ENCODE assay signal across 1 cellular context in the genomic region with DNA sequence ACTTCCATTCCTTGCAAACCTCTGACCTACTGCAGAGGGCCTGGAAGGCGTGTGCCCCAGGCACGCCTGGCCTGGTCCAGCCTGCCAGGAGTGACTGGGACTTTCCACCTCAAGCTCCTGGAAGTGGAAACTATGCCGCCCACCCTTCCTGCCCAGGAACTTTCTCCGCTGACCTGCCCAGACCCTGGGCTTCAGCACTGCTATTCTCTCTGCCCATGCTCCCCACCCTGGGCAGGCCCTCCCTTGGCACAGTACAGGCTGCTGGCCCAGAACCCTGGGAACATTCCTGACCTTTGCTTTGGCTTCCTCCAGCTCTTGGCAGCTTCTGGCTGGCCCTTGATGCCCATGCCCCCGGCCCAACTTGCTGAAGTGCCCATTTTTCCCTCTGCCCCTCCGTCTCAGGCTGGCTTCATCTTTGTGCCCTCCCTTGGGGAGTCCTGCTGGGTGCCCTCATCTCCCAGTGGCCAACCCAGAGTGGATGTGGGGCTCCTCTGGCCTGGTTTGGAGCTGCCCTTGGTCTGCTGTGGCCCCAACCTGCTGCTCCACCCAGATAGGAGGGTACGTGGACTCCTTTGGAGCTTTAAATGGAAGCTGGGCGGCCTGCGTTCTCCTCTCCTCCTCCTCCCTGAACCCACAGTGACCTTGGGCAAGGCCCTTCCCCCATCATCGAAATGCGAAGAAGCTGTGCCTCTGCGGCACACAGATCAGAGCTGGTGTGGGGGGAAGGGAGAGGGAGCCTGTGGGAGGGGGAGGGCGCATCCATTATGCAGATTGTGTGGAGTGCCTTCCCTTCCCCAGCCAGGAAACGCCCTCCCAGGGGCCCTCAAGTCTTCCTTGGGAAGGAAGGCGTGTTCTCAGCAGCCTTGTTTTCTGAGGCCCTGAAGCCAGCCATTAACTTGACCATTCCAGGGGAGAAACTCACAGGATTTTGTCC.
TF ChIP-seq lines count a peak whose summit lies in the region.

No MANE protein-coding gene starts in this region.

TF ChIP-seq in GM23338, 12 proteins besides CTCF, POLR2A, EP300 and RAD21:
- TF ChIP-seq, protein P1, sequence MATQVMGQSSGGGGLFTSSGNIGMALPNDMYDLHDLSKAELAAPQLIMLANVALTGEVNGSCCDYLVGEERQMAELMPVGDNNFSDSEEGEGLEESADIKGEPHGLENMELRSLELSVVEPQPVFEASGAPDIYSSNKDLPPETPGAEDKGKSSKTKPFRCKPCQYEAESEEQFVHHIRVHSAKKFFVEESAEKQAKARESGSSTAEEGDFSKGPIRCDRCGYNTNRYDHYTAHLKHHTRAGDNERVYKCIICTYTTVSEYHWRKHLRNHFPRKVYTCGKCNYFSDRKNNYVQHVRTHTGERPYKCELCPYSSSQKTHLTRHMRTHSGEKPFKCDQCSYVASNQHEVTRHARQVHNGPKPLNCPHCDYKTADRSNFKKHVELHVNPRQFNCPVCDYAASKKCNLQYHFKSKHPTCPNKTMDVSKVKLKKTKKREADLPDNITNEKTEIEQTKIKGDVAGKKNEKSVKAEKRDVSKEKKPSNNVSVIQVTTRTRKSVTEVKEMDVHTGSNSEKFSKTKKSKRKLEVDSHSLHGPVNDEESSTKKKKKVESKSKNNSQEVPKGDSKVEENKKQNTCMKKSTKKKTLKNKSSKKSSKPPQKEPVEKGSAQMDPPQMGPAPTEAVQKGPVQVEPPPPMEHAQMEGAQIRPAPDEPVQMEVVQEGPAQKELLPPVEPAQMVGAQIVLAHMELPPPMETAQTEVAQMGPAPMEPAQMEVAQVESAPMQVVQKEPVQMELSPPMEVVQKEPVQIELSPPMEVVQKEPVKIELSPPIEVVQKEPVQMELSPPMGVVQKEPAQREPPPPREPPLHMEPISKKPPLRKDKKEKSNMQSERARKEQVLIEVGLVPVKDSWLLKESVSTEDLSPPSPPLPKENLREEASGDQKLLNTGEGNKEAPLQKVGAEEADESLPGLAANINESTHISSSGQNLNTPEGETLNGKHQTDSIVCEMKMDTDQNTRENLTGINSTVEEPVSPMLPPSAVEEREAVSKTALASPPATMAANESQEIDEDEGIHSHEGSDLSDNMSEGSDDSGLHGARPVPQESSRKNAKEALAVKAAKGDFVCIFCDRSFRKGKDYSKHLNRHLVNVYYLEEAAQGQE (IDR thresholded peaks at IDR 0.05; ENCODE audit: unreplicated experiment), result no peak
- TF ChIP-seq CREB1 (CRISPR knock-in tag; IDR thresholded peaks at IDR 0.05; ENCODE audit: low read depth) (peak; percentile 68; the same call in 1 of the 2 replicates), EZH2 (IDR thresholded peaks at IDR 0.05; ENCODE audit: low read depth, unreplicated experiment) (no peak), POLR2AphosphoS5 (IDR thresholded peaks at IDR 0.05; ENCODE audit: low read depth) (no peak; the same call in 1 of the 2 replicates), ZNF114 (CRISPR knock-in tag; IDR thresholded peaks at IDR 0.05) (peak; percentile 84; the same call in 1 of the 2 replicates), JUNB (IDR thresholded peaks at IDR 0.05; ENCODE audit: unreplicated experiment) (no peak), ZNF331 (CRISPR knock-in tag; IDR thresholded peaks at IDR 0.05; ENCODE audit: low read depth) (peak; percentile 19; the same call in 1 of the 2 replicates), STAT1 (IDR thresholded peaks at IDR 0.05; ENCODE audit: unreplicated experiment) (no peak), EZH2phosphoT487 (IDR thresholded peaks at IDR 0.05; ENCODE audit: unreplicated experiment) (no peak), ETS1 (IDR thresholded peaks at IDR 0.05) (no peak; the same call in 1 of the 2 replicates), NANOG (IDR thresholded peaks at IDR 0.05; ENCODE audit: borderline replicate concordance) (no peak)
- TF ChIP-seq, protein P2, sequence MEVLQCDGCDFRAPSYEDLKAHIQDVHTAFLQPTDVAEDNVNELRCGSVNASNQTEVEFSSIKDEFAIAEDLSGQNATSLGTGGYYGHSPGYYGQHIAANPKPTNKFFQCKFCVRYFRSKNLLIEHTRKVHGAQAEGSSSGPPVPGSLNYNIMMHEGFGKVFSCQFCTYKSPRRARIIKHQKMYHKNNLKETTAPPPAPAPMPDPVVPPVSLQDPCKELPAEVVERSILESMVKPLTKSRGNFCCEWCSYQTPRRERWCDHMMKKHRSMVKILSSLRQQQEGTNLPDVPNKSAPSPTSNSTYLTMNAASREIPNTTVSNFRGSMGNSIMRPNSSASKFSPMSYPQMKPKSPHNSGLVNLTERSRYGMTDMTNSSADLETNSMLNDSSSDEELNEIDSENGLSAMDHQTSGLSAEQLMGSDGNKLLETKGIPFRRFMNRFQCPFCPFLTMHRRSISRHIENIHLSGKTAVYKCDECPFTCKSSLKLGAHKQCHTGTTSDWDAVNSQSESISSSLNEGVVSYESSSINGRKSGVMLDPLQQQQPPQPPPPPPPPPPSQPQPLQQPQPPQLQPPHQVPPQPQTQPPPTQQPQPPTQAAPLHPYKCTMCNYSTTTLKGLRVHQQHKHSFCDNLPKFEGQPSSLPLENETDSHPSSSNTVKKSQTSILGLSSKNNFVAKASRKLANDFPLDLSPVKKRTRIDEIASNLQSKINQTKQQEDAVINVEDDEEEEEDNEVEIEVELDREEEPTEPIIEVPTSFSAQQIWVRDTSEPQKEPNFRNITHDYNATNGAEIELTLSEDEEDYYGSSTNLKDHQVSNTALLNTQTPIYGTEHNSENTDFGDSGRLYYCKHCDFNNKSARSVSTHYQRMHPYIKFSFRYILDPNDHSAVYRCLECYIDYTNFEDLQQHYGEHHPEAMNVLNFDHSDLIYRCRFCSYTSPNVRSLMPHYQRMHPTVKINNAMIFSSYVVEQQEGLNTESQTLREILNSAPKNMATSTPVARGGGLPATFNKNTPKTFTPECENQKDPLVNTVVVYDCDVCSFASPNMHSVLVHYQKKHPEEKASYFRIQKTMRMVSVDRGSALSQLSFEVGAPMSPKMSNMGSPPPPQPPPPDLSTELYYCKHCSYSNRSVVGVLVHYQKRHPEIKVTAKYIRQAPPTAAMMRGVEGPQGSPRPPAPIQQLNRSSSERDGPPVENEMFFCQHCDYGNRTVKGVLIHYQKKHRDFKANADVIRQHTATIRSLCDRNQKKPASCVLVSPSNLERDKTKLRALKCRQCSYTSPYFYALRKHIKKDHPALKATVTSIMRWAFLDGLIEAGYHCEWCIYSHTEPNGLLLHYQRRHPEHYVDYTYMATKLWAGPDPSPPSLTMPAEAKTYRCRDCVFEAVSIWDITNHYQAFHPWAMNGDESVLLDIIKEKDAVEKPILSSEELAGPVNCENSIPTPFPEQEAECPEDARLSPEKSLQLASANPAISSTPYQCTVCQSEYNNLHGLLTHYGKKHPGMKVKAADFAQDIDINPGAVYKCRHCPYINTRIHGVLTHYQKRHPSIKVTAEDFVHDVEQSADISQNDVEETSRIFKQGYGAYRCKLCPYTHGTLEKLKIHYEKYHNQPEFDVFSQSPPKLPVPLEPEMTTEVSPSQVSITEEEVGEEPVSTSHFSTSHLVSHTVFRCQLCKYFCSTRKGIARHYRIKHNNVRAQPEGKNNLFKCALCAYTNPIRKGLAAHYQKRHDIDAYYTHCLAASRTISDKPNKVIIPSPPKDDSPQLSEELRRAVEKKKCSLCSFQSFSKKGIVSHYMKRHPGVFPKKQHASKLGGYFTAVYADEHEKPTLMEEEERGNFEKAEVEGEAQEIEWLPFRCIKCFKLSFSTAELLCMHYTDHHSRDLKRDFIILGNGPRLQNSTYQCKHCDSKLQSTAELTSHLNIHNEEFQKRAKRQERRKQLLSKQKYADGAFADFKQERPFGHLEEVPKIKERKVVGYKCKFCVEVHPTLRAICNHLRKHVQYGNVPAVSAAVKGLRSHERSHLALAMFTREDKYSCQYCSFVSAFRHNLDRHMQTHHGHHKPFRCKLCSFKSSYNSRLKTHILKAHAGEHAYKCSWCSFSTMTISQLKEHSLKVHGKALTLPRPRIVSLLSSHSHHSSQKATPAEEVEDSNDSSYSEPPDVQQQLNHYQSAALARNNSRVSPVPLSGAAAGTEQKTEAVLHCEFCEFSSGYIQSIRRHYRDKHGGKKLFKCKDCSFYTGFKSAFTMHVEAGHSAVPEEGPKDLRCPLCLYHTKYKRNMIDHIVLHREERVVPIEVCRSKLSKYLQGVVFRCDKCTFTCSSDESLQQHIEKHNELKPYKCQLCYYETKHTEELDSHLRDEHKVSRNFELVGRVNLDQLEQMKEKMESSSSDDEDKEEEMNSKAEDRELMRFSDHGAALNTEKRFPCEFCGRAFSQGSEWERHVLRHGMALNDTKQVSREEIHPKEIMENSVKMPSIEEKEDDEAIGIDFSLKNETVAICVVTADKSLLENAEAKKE (CRISPR knock-in tag; IDR thresholded peaks at IDR 0.05), result peak; percentile 73
